Comparison of ENCODE assay signal across 1 cellular context in the genomic region with DNA sequence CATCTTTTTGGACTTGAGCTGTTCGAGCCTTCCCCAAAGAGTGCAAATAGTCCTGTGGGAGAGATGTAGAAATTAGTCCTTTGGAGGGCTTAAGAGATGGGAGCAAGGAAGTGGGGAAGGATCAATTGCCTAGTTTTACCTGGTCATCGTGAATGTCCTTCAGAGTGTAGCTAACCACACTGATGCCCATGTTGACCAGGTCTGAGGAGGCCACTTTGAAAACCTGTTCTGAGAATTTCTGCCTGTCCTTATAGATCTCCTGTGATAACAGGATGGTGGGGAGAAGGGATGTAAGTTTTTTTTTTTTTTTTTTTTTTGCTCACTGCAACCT.
TF ChIP-seq lines count a peak whose summit lies in the region.

No MANE protein-coding gene starts in this region.

TF ChIP-seq in SK-N-SH, 30 proteins besides CTCF, POLR2A, EP300 and RAD21 (continued from another document):
- TF ChIP-seq PBX3 (IDR thresholded peaks at IDR 0.05) (no peak), GATA2 (CRISPR knock-in tag; IDR thresholded peaks at IDR 0.05) (no peak)
